Comparison of ENCODE assay signal across 25 cellular contexts in genomic region chr5:132182366-132183040, GRCh38. TPM values are rescaled to one million over a fixed set of nuclear protein-coding genes. Genes with fewer than 3 reads are reported as not detected.
A peak's percentile ranks its signal among the peaks of the same experiment; 100 is the strongest.
DNase-seq lines count a peak whose midpoint lies in the region; ATAC-seq lines count a peak whose summit lies in the region.
"Had no signal": no experiment of that assay in that cellular context is flagged by ENCODE, and none has a peak within 500 bp of the region (broad histone marks: within the 10 kb centered on the region; RNA-seq: fewer than 3 reads in every experiment).

No MANE protein-coding gene starts in this region.

- H4K8ac ChIP-seq in mesendoderm (ENCODE audit: low read depth, low read length) = no peak overlapping the region

- no peak overlapping the region for H3K4me3 ChIP-seq in mesendoderm (ENCODE audit: low read length)
- no peak overlapping the region for H3K4me3 ChIP-seq in CD8-positive, alpha-beta memory T cell (ENCODE audit: low read length)
- H3K4me3 ChIP-seq: gastrocnemius medialis, lower lobe of right lung, psoas muscle had no signal

- no peak overlapping the region for H3K27ac Mint-ChIP-seq in T-cell
- H3K27ac Mint-ChIP-seq in CD8-positive, alpha-beta memory T cell = peak overlapping the region in 1 of 8 donors; percentile 27
- H3K27ac Mint-ChIP-seq: activated CD4-positive, alpha-beta T cell treated with anti-CD3 and anti-CD28 coated beads, Interleukin-2, amount 10 ng/mL, durations not matched to agents 24 days and 14 days; activated CD8-positive, alpha-beta memory T cell treated with anti-CD3 and anti-CD28 coated beads, Interleukin-2, amount 10 ng/mL, durations not matched to agents 7 days and 5 days; activated T-helper 1 cell treated with anti-CD3 and anti-CD28 coated beads, Interleukin-12 subunit alpha, Interleukin-12 subunit beta, Interleukin-2, Interleukin-4 antibody, amounts not matched to agents 30 ng/mL and 10 ng/mL and 1 ng/mL, durations not matched to agents 14 hours and 24 hours and 36 hours; dendritic cell treated with granulocyte-macrophage colony-stimulating factor and Interleukin-4, amounts not matched to agents 40 ng/mL and 50 ng/mL, for 4 days; type B pancreatic cell had no signal

- WGBS in mesendoderm (ENCODE audit: extremely low coverage, insufficient coverage, low lambda C conversion rate) = no CpG with 5 or more reads among the region's 12 CpGs

- H2BK120ac ChIP-seq in mesendoderm (ENCODE audit: low read depth, low read length) = no peak overlapping the region

- no peak overlapping the region for H3K56ac ChIP-seq in mesendoderm (ENCODE audit: low read length)

- H3K4me3 Mint-ChIP-seq in T-cell = no peak overlapping the region
- no peak overlapping the region for H3K4me3 Mint-ChIP-seq in CD8-positive, alpha-beta memory T cell
- H3K4me3 Mint-ChIP-seq: activated CD4-positive, alpha-beta T cell treated with anti-CD3 and anti-CD28 coated beads, Interleukin-2, amount 10 ng/mL, durations not matched to agents 24 days and 14 days; activated CD8-positive, alpha-beta memory T cell treated with anti-CD3 and anti-CD28 coated beads, Interleukin-2, amount 10 ng/mL, durations not matched to agents 7 days and 5 days; activated T-helper 1 cell treated with anti-CD3 and anti-CD28 coated beads, Interleukin-12 subunit alpha, Interleukin-12 subunit beta, Interleukin-2, Interleukin-4 antibody, amounts not matched to agents 30 ng/mL and 10 ng/mL and 1 ng/mL, durations not matched to agents 14 hours and 24 hours and 36 hours; dendritic cell treated with granulocyte-macrophage colony-stimulating factor and Interleukin-4, amounts not matched to agents 40 ng/mL and 50 ng/mL, for 4 days; type B pancreatic cell had no signal

- H4K5ac ChIP-seq in mesendoderm (ENCODE audit: low read length) = no peak overlapping the region

- DNase-seq in RPMI7951 (ENCODE audit: low read depth) = peak; percentile 31
- DNase-seq in epithelial cell of prostate (ENCODE audit: low read depth, low spot score) = no peak
- peak; percentile 51 for DNase-seq in mesendoderm
- DNase-seq in T-cell = no peak
- DNase-seq in CD8-positive, alpha-beta memory T cell = no peak
- DNase-seq: activated CD4-positive, alpha-beta T cell treated with anti-CD3 and anti-CD28 coated beads, Interleukin-2, amount 10 ng/mL, durations not matched to agents 24 days and 14 days; activated CD8-positive, alpha-beta memory T cell treated with anti-CD3 and anti-CD28 coated beads, Interleukin-2, amount 10 ng/mL, durations not matched to agents 7 days and 5 days; activated naive CD4-positive, alpha-beta T cell treated with anti-CD3 and anti-CD28 coated beads, Interleukin-2, amount 50 U/mL, for 16 hours; anterior cingulate cortex; DMS 273 treated with DMSO at 0.1 percent for 48 hours; gastrocnemius medialis; GF-D8; lower lobe of right lung; NCI-H1105; NCI-H1930; NCI-H69; psoas muscle; SK-N-SH had no signal

- no peak overlapping the region for H2AK5ac ChIP-seq in mesendoderm (ENCODE audit: low read length)

- H3K4me1 ChIP-seq in ES-I3 (ENCODE audit: insufficient read depth, low read length) (peaks cover 3% of the 10 kb centered on the region; the same call in 1 of the 2 replicates), mesendoderm (ENCODE audit: control insufficient read depth, low read depth, low read length) (no peaks in the 10 kb centered on the region)
- H3K4me1 ChIP-seq in CD8-positive, alpha-beta memory T cell (ENCODE audit: insufficient read depth, low read length) = peaks cover 6% of the 10 kb centered on the region
- H3K4me1 ChIP-seq: gastrocnemius medialis, lower lobe of right lung, psoas muscle had no signal

- H3K79me1 ChIP-seq in mesendoderm (ENCODE audit: low read length) = no peaks in the 10 kb centered on the region

- H3K23ac ChIP-seq in mesendoderm (ENCODE audit: low read length) = no peak overlapping the region

- no peaks in the 10 kb centered on the region for H3K36me3 Mint-ChIP-seq in T-cell
- H3K36me3 Mint-ChIP-seq in CD8-positive, alpha-beta memory T cell = peaks cover 0 to 2% (median 0%) of the 10 kb centered on the region in 3 donors
- H3K36me3 Mint-ChIP-seq: type B pancreatic cell had no signal

- CTCF ChIA-PET in T-cell (lab: Charles Lee) = no interaction called here
- CTCF ChIA-PET in CD8-positive, alpha-beta memory T cell (lab: Charles Lee) = interaction anchor here (0.7 kb wide), 1 partner anchor 119 kb away, joined by 3 read pairs; no protein-coding TSS in a partner anchor

- peak overlapping the region; percentile 2; the same call in 1 of the 2 replicates for H3K9ac ChIP-seq in ES-I3 (ENCODE audit: low read depth, low read length)
- H3K9ac ChIP-seq in mesendoderm (ENCODE audit: low read length) = no peak overlapping the region
- H3K9ac ChIP-seq: SK-N-SH had no signal

- H2BK5ac ChIP-seq in mesendoderm (ENCODE audit: low read length) = no peak overlapping the region

- H3K79me2 ChIP-seq in mesendoderm (ENCODE audit: control insufficient read depth, insufficient read depth, low read length) = no peaks in the 10 kb centered on the region

- POLR2A ChIA-PET in T-cell (lab: Charles Lee) = no interaction called here
- POLR2A ChIA-PET in CD8-positive, alpha-beta memory T cell (lab: Charles Lee) = interaction anchor here (0.6 kb wide), 1 partner anchor 79 kb away, joined by 3 read pairs; no protein-coding TSS in a partner anchor

- H3K27me3 Mint-ChIP-seq in T-cell = peaks cover 4 to 6% of the 10 kb centered on the region in 2 donors
- H3K27me3 Mint-ChIP-seq in CD8-positive, alpha-beta memory T cell = peaks cover 4% of the 10 kb centered on the region in 2 donors
- H3K27me3 Mint-ChIP-seq: activated CD4-positive, alpha-beta T cell treated with anti-CD3 and anti-CD28 coated beads, Interleukin-2, amount 10 ng/mL, durations not matched to agents 24 days and 14 days; type B pancreatic cell had no signal

- H3K36me3 ChIP-seq in ES-I3 (ENCODE audit: insufficient read depth, low read length) (no peaks in the 10 kb centered on the region), mesendoderm (ENCODE audit: control insufficient read depth, insufficient read depth, low read length) (no peaks in the 10 kb centered on the region)
- no peaks in the 10 kb centered on the region for H3K36me3 ChIP-seq in CD8-positive, alpha-beta memory T cell (ENCODE audit: insufficient read depth, low read length)
- H3K36me3 ChIP-seq: gastrocnemius medialis, lower lobe of right lung, neutrophil had no signal

- H3K4ac ChIP-seq in mesendoderm (ENCODE audit: low read depth, low read length) = no peak overlapping the region

- no peaks in the 10 kb centered on the region for H3K9me3 Mint-ChIP-seq in T-cell
- H3K9me3 Mint-ChIP-seq in CD8-positive, alpha-beta memory T cell = no peaks in the 10 kb centered on the region

- no peak overlapping the region for H3K4me2 ChIP-seq in mesendoderm (ENCODE audit: low read length)
- H3K4me2 ChIP-seq: SK-N-SH had no signal

- H2BK15ac ChIP-seq in mesendoderm (replicated peaks; ENCODE audit: low read depth) = no peak overlapping the region

- H3K9me3 ChIP-seq in ES-I3 (ENCODE audit: control insufficient read depth, insufficient read depth, low read length) = no peaks in the 10 kb centered on the region
- no peaks in the 10 kb centered on the region for H3K9me3 ChIP-seq in CD8-positive, alpha-beta memory T cell (ENCODE audit: low read length)
- H3K9me3 ChIP-seq: gastrocnemius medialis, lower lobe of right lung, neutrophil, psoas muscle, SK-N-SH had no signal

- H3K27ac ChIP-seq in epithelial cell of prostate = peak overlapping the region; percentile 7
- no peak overlapping the region for H3K27ac ChIP-seq in mesendoderm (ENCODE audit: low read depth, low read length)
- H3K27ac ChIP-seq in CD8-positive, alpha-beta memory T cell (ENCODE audit: low read depth, low read length) = no peak overlapping the region
- H3K27ac ChIP-seq: gastrocnemius medialis, lower lobe of right lung, neutrophil, psoas muscle had no signal

- H3K4me1 Mint-ChIP-seq in T-cell = peaks cover 7 to 15% (median 11%) of the 10 kb centered on the region in 3 donors
- H3K4me1 Mint-ChIP-seq in CD8-positive, alpha-beta memory T cell = peaks cover 4 to 14% (median 10%) of the 10 kb centered on the region in 3 donors

- ATAC-seq in HG03432 (IDR thresholded peaks at IDR 0.05; ENCODE audit: unreplicated experiment) (no peak), T-cell (replicated peaks in 1 of 4) (no peak), GM18858 (IDR thresholded peaks at IDR 0.05; ENCODE audit: unreplicated experiment) (no peak)
- ATAC-seq: activated CD8-positive, alpha-beta memory T cell treated with anti-CD3 and anti-CD28 coated beads, Interleukin-2, amount 10 ng/mL, durations not matched to agents 7 days and 5 days; gastrocnemius medialis; psoas muscle had no signal

- H3K27me3 ChIP-seq in mesendoderm (ENCODE audit: insufficient read depth, low read length, poor library complexity) = no peaks in the 10 kb centered on the region
- H3K27me3 ChIP-seq in CD8-positive, alpha-beta memory T cell (ENCODE audit: insufficient read depth, low read length, poor library complexity, severe bottlenecking) = no peaks in the 10 kb centered on the region
- H3K27me3 ChIP-seq: gastrocnemius medialis, neutrophil had no signal

- H3K18ac ChIP-seq in mesendoderm (ENCODE audit: low read length) = no peak overlapping the region

RNA-seq across cellular contexts. Expression of gene P4HA2, which starts 45.1 kb away (rescaled TPM):
- 239 and 264 TPM in 2 replicates for total RNA-seq in RPMI7951 (2014; rRNA removed; shearing (Covaris generic))
- polyA plus RNA-seq in mesendoderm (2013, experiment 1 of 2) = 1.7 TPM
- 1.8 TPM for polyA plus RNA-seq in mesendoderm (2013, experiment 2 of 2)
- under 1 TPM in 3 of 5 donors, not detected in 2; 0.50 to 0.99 (median 0.98) TPM for total RNA-seq in T-cell
- 1 to 10 TPM; 7.2 to 7.9 TPM for total RNA-seq in CD8-positive, alpha-beta memory T cell
- polyA plus RNA-seq in CD8-positive, alpha-beta memory T cell = not detected

Comparison
In these comparisons a context has a peak if more than half of its experiments do, and no peak if none do; other contexts are left out.
1. DNase-seq: peak in RPMI7951 (single experiment) and mesendoderm (single experiment); none in epithelial cell of prostate (single experiment), T-cell (0 of 34) and CD8-positive, alpha-beta memory T cell (0 of 5).
2. RNA of gene P4HA2, which starts 45.1 kb away (total RNA-seq): 239 to 264 TPM in RPMI7951; 7.2 to 7.9 TPM in CD8-positive, alpha-beta memory T cell and 0.50 to 0.99 TPM in T-cell; every median in the first group is over 10 times any median in the second.